1 cellular context compared by ENCODE assay signal in the genomic region with DNA sequence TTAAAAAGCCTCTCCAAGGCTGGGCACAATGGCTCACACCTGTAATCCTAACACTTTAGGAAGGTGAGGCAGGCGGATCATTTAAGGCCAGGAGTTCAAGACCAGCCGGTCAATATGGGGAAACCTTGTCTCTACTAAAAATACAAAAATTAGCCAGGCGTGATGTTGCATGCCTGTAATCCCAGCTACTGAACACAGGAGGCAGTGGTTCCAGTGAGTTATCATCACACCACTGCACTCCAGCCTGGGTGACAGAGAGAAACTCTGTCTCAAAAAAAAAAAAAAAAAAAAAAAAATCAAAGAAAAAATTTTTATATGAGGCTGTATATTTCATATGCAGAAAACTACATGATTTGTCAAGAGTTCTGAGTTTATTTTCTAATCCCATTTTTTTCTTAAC.
TF ChIP-seq lines count a peak whose summit lies in the region.

No MANE protein-coding gene starts in this region.

TF ChIP-seq in WTC11, 78 proteins besides CTCF, POLR2A, EP300 and RAD21:
- no peak for TF ChIP-seq NR2C2 (CRISPR knock-in tag; IDR thresholded peaks at IDR 0.05)
- TF ChIP-seq, protein P1, sequence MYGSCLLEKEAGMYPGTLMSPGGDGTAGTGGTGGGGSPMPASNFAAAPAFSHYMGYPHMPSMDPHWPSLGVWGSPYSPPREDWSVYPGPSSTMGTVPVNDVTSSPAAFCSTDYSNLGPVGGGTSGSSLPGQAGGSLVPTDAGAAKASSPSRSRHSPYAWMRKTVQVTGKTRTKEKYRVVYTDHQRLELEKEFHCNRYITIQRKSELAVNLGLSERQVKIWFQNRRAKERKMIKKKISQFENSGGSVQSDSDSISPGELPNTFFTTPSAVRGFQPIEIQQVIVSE (CRISPR knock-in tag; IDR thresholded peaks at IDR 0.05; ENCODE audit: borderline replicate concordance), result no peak
- TF ChIP-seq ZNF121 (CRISPR knock-in tag; IDR thresholded peaks at IDR 0.05), result no peak
- no peak for TF ChIP-seq HMGA2 (CRISPR knock-in tag; IDR thresholded peaks at IDR 0.05)
- no peak for TF ChIP-seq ZNF263 (CRISPR knock-in tag; IDR thresholded peaks at IDR 0.05; ENCODE audit: low read depth)
- no peak for TF ChIP-seq GTF2I (CRISPR knock-in tag; conservative IDR thresholded peaks at IDR 0.05)
- TF ChIP-seq, protein P2, sequence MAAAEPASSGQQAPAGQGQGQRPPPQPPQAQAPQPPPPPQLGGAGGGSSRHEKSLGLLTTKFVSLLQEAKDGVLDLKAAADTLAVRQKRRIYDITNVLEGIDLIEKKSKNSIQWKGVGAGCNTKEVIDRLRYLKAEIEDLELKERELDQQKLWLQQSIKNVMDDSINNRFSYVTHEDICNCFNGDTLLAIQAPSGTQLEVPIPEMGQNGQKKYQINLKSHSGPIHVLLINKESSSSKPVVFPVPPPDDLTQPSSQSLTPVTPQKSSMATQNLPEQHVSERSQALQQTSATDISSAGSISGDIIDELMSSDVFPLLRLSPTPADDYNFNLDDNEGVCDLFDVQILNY (CRISPR knock-in tag; IDR thresholded peaks at IDR 0.05), result no peak
- no peak for TF ChIP-seq IRF2 (CRISPR knock-in tag; IDR thresholded peaks at IDR 0.05; ENCODE audit: borderline replicate concordance, low read depth)
